In genomic region chr13:26325876-26326275, GRCh38 we compare ENCODE assay signal across 10 cellular contexts.
A peak's percentile ranks its signal among the peaks of the same experiment; 100 is the strongest.
DNase-seq lines count a peak whose midpoint lies in the region; ATAC-seq, FAIRE-seq and TF ChIP-seq lines count a peak whose summit lies in the region.
"Had no signal": no experiment of that assay in that cellular context is flagged by ENCODE, and none has a peak within 500 bp of the region (broad histone marks: within the 10 kb centered on the region; RNA-seq: fewer than 3 reads in every experiment).

No MANE protein-coding gene starts in this region.

- H3K9ac ChIP-seq in colonic mucosa (ENCODE audit: low read depth in 2 of 2, low read length in 2 of 2) = no peak overlapping the region
- H3K9ac ChIP-seq: GM23248 had no signal

- H3K4me1 ChIP-seq in left lung (peaks cover 0 to 8% of the 10 kb centered on the region in 2 donors), colonic mucosa (no peaks in the 10 kb centered on the region)

- H3K27me3 ChIP-seq in left lung (no peaks in the 10 kb centered on the region), colonic mucosa (no peaks in the 10 kb centered on the region)

- FAIRE-seq in islet of Langerhans (lab: Jason Lieb, UNC) = peak; percentile 47

- intact Hi-C loops in left lung (cut with DNase I) = no loop called here
- intact Hi-C loops in colonic mucosa (cut with DNase I) = no loop called here

- H3K36me3 ChIP-seq in left lung = no peaks in the 10 kb centered on the region
- no peaks in the 10 kb centered on the region for H3K36me3 ChIP-seq in colonic mucosa

- no peak overlapping the region for H3K27ac ChIP-seq in left lung
- no peak overlapping the region for H3K27ac ChIP-seq in colonic mucosa
- H3K27ac ChIP-seq: GM23248 had no signal

- no peaks in the 10 kb centered on the region for H3K9me3 ChIP-seq in left lung
- H3K9me3 ChIP-seq in colonic mucosa = no peaks in the 10 kb centered on the region

- TF ChIP-seq CTCF in left lung (IDR thresholded peaks at IDR 0.05) (no peak), colonic mucosa (IDR thresholded peaks at IDR 0.05) (no peak)

- DNase-seq in SKM-1 (lab: John Stamatoyannopoulos, UW; ENCODE audit: unreplicated experiment) (no peak), LoVo (ENCODE audit: low spot score) (no peak), left lung (no peak), colonic mucosa (no peak)
- DNase-seq: activated naive CD4-positive, alpha-beta T cell treated with anti-CD3 and anti-CD28 coated beads, Interleukin-2, amount 50 U/mL, for 16 hours; GM23248 had no signal

- no peak overlapping the region for H3K4me3 ChIP-seq in left lung
- no peak overlapping the region for H3K4me3 ChIP-seq in colonic mucosa
- H3K4me3 ChIP-seq: GM23248 had no signal

- peak; percentile 89 for ATAC-seq in GM18511 (IDR thresholded peaks at IDR 0.05; ENCODE audit: unreplicated experiment)
- peak; percentile 78 for ATAC-seq in GM21529 (IDR thresholded peaks at IDR 0.05; ENCODE audit: unreplicated experiment)
- ATAC-seq in HG03378 (IDR thresholded peaks at IDR 0.05; ENCODE audit: unreplicated experiment) = peak; percentile 86
- ATAC-seq in left lung = no peak
